Comparison of ENCODE assay signal across 24 cellular contexts in the genomic region with DNA sequence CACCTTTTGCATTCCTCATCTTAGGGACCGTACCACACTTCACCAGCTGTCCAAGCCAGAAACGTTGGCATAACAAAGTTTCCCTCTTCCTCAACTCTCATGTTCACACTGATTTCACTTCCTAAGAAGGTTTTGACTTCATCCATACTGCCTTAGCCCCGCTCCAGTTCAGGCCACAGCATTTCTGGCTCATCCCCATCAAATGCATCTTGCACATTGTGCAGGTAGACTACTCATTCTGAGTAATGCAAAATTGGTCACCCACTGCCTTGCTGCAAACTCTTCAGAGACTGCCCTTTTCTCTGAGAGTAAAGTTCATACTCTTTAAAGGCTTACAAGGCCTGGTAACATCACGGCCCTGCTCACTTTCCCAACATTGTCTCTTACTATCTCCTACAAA.
"Had no signal": no experiment of that assay in that cellular context is flagged by ENCODE, and none has a peak within 500 bp of the region (broad histone marks: within the 10 kb centered on the region; RNA-seq: fewer than 3 reads in every experiment).

No MANE protein-coding gene starts in this region.

- H3K4me2 ChIP-seq: neural progenitor cell had no signal

- H3K9me3 Mint-ChIP-seq: activated CD8-positive, alpha-beta T cell treated with anti-CD3 and anti-CD28 coated beads for 36 hours; activated T-helper 17 cell treated with anti-CD3 and anti-CD28 coated beads, Interleukin-2, amount 50 U/mL, for 72 hours; central memory CD8-positive, alpha-beta T cell; endodermal cell; memory B cell; naive B cell; neural progenitor cell; stimulated activated naive CD8-positive, alpha-beta T cell treated with anti-CD3 and anti-CD28 coated beads, Interleukin-15, Interleukin-2, amounts not matched to agents 100 ng/mL and 50 ng/mL, for 24 hours had no signal

- H3K27ac Mint-ChIP-seq: activated CD8-positive, alpha-beta T cell treated with anti-CD3 and anti-CD28 coated beads for 36 hours; activated T-helper 17 cell treated with anti-CD3 and anti-CD28 coated beads, Interleukin-2, amount 50 U/mL, for 72 hours; endodermal cell; memory B cell; neural progenitor cell; stimulated activated naive CD8-positive, alpha-beta T cell treated with anti-CD3 and anti-CD28 coated beads, Interleukin-15, Interleukin-2, amounts not matched to agents 100 ng/mL and 50 ng/mL, for 24 hours had no signal

- H3K36me3 ChIP-seq: brain microvascular endothelial cell, colonic mucosa, gastrocnemius medialis, prostate gland, tibial nerve had no signal

- H3K4me1 ChIP-seq: colonic mucosa, gastrocnemius medialis, left lung, neural progenitor cell, prostate gland, tibial nerve had no signal

- H2AFZ ChIP-seq: neural progenitor cell had no signal

- H3K4me1 Mint-ChIP-seq: endodermal cell had no signal

- H3K4me3 Mint-ChIP-seq: activated CD8-positive, alpha-beta T cell treated with anti-CD3 and anti-CD28 coated beads for 36 hours; activated T-helper 17 cell treated with anti-CD3 and anti-CD28 coated beads, Interleukin-2, amount 50 U/mL, for 72 hours; central memory CD8-positive, alpha-beta T cell; endodermal cell; memory B cell; naive B cell; neural progenitor cell; stimulated activated naive CD8-positive, alpha-beta T cell treated with anti-CD3 and anti-CD28 coated beads, Interleukin-15, Interleukin-2, amounts not matched to agents 100 ng/mL and 50 ng/mL, for 24 hours had no signal

- H3K27ac ChIP-seq: brain microvascular endothelial cell, colonic mucosa, gastrocnemius medialis, heart left ventricle, left lung, neural progenitor cell, prostate gland, tibial nerve, WERI-Rb-1 had no signal

- H3K27me3 ChIP-seq: brain microvascular endothelial cell, colonic mucosa, gastrocnemius medialis, heart left ventricle, left lung, neural progenitor cell, tibial nerve had no signal

- H3K27me3 Mint-ChIP-seq: activated CD8-positive, alpha-beta T cell treated with anti-CD3 and anti-CD28 coated beads for 36 hours; activated T-helper 17 cell treated with anti-CD3 and anti-CD28 coated beads, Interleukin-2, amount 50 U/mL, for 72 hours; central memory CD8-positive, alpha-beta T cell; memory B cell; naive B cell; stimulated activated naive CD8-positive, alpha-beta T cell treated with anti-CD3 and anti-CD28 coated beads, Interleukin-15, Interleukin-2, amounts not matched to agents 100 ng/mL and 50 ng/mL, for 24 hours had no signal

- DNase-seq: activated CD8-positive, alpha-beta T cell treated with anti-CD3 and anti-CD28 coated beads for 36 hours; activated naive CD4-positive, alpha-beta T cell treated with Interleukin-2 at 50 U/mL for 16 hours; activated T-cell treated with anti-CD3 and anti-CD28 coated beads, Interleukin-2, amount 50 U/mL, for 1 hour; anterior cingulate cortex; brain microvascular endothelial cell; colonic mucosa; endodermal cell; gastrocnemius medialis; heart left ventricle; kidney; left lung; mucosa of descending colon; naive B cell; right cardiac atrium; stimulated activated CD4-positive, alpha-beta T cell treated with anti-CD3 and anti-CD28 coated beads, Interleukin-15, amount 100 ng/mL, for 24 hours; stimulated activated CD4-positive, alpha-beta T cell treated with anti-CD3 and anti-CD28 coated beads, Interleukin-2, amount 100 ng/mL, for 48 hours; WERI-Rb-1 had no signal

- H3K9me3 ChIP-seq: colonic mucosa, gastrocnemius medialis, heart left ventricle, left lung, mucosa of descending colon, prostate gland, tibial nerve had no signal

- ATAC-seq: activated CD8-positive, alpha-beta T cell treated with anti-CD3 and anti-CD28 coated beads for 36 hours; activated T-helper 17 cell treated with anti-CD3 and anti-CD28 coated beads, Interleukin-2, amount 50 U/mL, for 72 hours; gastrocnemius medialis; heart left ventricle; left lung; mucosa of descending colon; right cardiac atrium had no signal

- H3K9ac ChIP-seq: neural progenitor cell had no signal

- H3K36me3 Mint-ChIP-seq: naive B cell had no signal

- H3K4me3 ChIP-seq: colonic mucosa, gastrocnemius medialis, heart left ventricle, left lung, mucosa of descending colon, neural progenitor cell, prostate gland, tibial nerve had no signal
